1 cellular context compared by ENCODE assay signal in the genomic region with DNA sequence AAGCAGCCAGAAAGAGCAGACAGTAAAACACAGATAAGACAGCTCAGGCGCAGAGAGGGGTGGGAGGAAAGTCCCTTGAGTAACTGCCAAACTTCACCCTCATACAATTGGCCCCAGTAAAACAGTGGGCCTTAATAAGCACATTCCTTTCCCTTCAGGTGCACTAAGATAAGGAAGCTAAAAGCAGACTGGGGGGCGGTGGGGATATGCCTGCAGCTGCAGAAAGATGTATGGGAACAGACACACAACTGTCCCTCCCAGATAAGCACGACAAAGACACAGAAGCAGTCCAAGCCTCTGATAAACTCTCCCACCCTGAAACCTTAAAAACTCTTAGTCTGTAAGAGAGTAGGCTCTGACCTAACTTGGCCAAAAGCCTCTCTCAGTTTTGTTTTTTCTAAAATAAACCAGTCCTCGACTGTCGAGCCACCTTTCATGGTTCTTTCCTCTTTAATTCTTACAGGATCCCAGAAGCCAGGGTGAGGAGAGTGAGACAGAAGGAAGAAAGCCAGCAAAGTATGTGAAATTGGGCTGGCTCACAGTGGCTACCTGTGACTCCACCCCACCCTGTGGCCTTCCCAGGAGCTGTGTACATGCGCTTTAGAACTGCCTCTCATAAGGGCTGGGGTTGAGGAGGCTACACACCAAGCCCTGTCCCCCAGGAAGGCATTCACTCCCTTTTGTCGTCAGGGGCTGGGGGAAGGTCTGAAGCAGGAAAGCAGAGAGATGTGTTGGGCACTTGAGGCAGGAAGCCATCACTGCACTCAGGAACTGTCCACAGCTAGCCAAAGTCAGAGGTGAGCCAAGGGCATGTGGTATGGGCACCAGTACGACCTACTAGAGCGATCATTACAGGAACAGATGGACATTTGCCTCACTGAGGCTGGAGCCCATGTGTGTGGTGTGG.
A peak's percentile ranks its signal among the peaks of the same experiment; 100 is the strongest.
TF ChIP-seq lines count a peak whose summit lies in the region.

No MANE protein-coding gene starts in this region.

TF ChIP-seq in GM12878, 131 proteins besides CTCF, POLR2A, EP300 and RAD21 (continues in another document):
- no peak for TF ChIP-seq SMAD1 (IDR thresholded peaks at IDR 0.05; ENCODE audit: low read depth, partially characterized antibody)
- TF ChIP-seq BHLHE40 (IDR thresholded peaks at IDR 0.05; ENCODE audit: borderline replicate concordance in 1 of 2, low read depth in 2 of 2, low read length in 1 of 2): 0 out of 4 replicates have a peak, but pooled peaks of 1 of the 2 experiments have one; percentile 10
- TF ChIP-seq EED (IDR thresholded peaks at IDR 0.05; ENCODE audit: low read depth): no peak; the same call in 1 of the 2 replicates
- no peak for TF ChIP-seq SMAD5 (IDR thresholded peaks at IDR 0.05; ENCODE audit: low read depth)
- no peak for TF ChIP-seq SMC3 (IDR thresholded peaks at IDR 0.05; ENCODE audit: borderline replicate concordance, low read length)
- no peak for TF ChIP-seq SIX5 (IDR thresholded peaks at IDR 0.05; ENCODE audit: low read depth, low read length, severe bottlenecking)
- no peak for TF ChIP-seq KAT2A (conservative IDR thresholded peaks at IDR 0.05; ENCODE audit: control insufficient read depth, low read depth, low read length)
- no peak for TF ChIP-seq NRF1 (conservative IDR thresholded peaks at IDR 0.05; ENCODE audit: low read depth, low read length)
- TF ChIP-seq MTA2 (IDR thresholded peaks at IDR 0.05; ENCODE audit: low read depth): no peak
- no peak for TF ChIP-seq NR2C1 (IDR thresholded peaks at IDR 0.05)
- TF ChIP-seq, protein P1, sequence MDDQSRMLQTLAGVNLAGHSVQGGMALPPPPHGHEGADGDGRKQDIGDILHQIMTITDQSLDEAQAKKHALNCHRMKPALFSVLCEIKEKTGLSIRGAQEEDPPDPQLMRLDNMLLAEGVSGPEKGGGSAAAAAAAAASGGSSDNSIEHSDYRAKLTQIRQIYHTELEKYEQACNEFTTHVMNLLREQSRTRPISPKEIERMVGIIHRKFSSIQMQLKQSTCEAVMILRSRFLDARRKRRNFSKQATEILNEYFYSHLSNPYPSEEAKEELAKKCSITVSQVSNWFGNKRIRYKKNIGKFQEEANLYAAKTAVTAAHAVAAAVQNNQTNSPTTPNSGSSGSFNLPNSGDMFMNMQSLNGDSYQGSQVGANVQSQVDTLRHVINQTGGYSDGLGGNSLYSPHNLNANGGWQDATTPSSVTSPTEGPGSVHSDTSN (IDR thresholded peaks at IDR 0.05; ENCODE audit: insufficient replicate concordance, low read depth, low read length): no peak
- no peak for TF ChIP-seq ZNF217 (IDR thresholded peaks at IDR 0.05)
- TF ChIP-seq, protein P2, sequence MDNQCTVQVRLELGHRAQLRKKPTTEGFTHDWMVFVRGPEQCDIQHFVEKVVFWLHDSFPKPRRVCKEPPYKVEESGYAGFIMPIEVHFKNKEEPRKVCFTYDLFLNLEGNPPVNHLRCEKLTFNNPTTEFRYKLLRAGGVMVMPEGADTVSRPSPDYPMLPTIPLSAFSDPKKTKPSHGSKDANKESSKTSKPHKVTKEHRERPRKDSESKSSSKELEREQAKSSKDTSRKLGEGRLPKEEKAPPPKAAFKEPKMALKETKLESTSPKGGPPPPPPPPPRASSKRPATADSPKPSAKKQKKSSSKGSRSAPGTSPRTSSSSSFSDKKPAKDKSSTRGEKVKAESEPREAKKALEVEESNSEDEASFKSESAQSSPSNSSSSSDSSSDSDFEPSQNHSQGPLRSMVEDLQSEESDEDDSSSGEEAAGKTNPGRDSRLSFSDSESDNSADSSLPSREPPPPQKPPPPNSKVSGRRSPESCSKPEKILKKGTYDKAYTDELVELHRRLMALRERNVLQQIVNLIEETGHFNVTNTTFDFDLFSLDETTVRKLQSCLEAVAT (IDR thresholded peaks at IDR 0.05): peak; percentile 6; the same call in 1 of the 2 replicates
- peak; percentile 5 for TF ChIP-seq IKZF1 (conservative IDR thresholded peaks at IDR 0.05)
- TF ChIP-seq KDM1A (IDR thresholded peaks at IDR 0.05; ENCODE audit: borderline replicate concordance): no peak
- TF ChIP-seq FOS (IDR thresholded peaks at IDR 0.05; ENCODE audit: borderline replicate concordance, extremely low read depth, insufficient read length): no peak
- 0 out of 2 replicates have a peak, but pooled peaks have one; percentile 6 for TF ChIP-seq CREM (IDR thresholded peaks at IDR 0.05; ENCODE audit: low read depth)
- peak; percentile 31; the same call in 1 of the 2 replicates for TF ChIP-seq NFIC (IDR thresholded peaks at IDR 0.05; ENCODE audit: low read depth, low read length)
- peak; percentile 5 for TF ChIP-seq MEF2B (IDR thresholded peaks at IDR 0.05; ENCODE audit: partially characterized antibody, poor library complexity, severe bottlenecking)
- TF ChIP-seq ZSCAN29 (IDR thresholded peaks at IDR 0.05): no peak
- TF ChIP-seq, protein P3, sequence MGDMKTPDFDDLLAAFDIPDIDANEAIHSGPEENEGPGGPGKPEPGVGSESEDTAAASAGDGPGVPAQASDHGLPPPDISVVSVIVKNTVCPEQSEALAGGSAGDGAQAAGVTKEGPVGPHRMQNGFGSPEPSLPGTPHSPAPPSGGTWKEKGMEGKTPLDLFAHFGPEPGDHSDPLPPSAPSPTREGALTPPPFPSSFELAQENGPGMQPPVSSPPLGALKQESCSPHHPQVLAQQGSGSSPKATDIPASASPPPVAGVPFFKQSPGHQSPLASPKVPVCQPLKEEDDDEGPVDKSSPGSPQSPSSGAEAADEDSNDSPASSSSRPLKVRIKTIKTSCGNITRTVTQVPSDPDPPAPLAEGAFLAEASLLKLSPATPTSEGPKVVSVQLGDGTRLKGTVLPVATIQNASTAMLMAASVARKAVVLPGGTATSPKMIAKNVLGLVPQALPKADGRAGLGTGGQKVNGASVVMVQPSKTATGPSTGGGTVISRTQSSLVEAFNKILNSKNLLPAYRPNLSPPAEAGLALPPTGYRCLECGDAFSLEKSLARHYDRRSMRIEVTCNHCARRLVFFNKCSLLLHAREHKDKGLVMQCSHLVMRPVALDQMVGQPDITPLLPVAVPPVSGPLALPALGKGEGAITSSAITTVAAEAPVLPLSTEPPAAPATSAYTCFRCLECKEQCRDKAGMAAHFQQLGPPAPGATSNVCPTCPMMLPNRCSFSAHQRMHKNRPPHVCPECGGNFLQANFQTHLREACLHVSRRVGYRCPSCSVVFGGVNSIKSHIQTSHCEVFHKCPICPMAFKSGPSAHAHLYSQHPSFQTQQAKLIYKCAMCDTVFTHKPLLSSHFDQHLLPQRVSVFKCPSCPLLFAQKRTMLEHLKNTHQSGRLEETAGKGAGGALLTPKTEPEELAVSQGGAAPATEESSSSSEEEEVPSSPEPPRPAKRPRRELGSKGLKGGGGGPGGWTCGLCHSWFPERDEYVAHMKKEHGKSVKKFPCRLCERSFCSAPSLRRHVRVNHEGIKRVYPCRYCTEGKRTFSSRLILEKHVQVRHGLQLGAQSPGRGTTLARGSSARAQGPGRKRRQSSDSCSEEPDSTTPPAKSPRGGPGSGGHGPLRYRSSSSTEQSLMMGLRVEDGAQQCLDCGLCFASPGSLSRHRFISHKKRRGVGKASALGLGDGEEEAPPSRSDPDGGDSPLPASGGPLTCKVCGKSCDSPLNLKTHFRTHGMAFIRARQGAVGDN (IDR thresholded peaks at IDR 0.05): peak; percentile 62; the same call in 1 of the 2 replicates
- TF ChIP-seq CREB1 (IDR thresholded peaks at IDR 0.05; ENCODE audit: low read depth): no peak
- TF ChIP-seq, protein P4, sequence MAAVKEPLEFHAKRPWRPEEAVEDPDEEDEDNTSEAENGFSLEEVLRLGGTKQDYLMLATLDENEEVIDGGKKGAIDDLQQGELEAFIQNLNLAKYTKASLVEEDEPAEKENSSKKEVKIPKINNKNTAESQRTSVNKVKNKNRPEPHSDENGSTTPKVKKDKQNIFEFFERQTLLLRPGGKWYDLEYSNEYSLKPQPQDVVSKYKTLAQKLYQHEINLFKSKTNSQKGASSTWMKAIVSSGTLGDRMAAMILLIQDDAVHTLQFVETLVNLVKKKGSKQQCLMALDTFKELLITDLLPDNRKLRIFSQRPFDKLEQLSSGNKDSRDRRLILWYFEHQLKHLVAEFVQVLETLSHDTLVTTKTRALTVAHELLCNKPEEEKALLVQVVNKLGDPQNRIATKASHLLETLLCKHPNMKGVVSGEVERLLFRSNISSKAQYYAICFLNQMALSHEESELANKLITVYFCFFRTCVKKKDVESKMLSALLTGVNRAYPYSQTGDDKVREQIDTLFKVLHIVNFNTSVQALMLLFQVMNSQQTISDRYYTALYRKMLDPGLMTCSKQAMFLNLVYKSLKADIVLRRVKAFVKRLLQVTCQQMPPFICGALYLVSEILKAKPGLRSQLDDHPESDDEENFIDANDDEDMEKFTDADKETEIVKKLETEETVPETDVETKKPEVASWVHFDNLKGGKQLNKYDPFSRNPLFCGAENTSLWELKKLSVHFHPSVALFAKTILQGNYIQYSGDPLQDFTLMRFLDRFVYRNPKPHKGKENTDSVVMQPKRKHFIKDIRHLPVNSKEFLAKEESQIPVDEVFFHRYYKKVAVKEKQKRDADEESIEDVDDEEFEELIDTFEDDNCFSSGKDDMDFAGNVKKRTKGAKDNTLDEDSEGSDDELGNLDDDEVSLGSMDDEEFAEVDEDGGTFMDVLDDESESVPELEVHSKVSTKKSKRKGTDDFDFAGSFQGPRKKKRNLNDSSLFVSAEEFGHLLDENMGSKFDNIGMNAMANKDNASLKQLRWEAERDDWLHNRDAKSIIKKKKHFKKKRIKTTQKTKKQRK (IDR thresholded peaks at IDR 0.05; ENCODE audit: low read depth, low read length): no peak
- no peak for TF ChIP-seq RBBP5 (conservative IDR thresholded peaks at IDR 0.05)
- no peak for TF ChIP-seq POLR2AphosphoS2 (IDR thresholded peaks at IDR 0.05; ENCODE audit: low read depth, low read length)
- no peak for TF ChIP-seq YY1 (IDR thresholded peaks at IDR 0.05; ENCODE audit: low read depth, low read length)
- TF ChIP-seq DPF2 (IDR thresholded peaks at IDR 0.05): no peak
- no peak for TF ChIP-seq IKZF2 (IDR thresholded peaks at IDR 0.05)
- peak; percentile 45; the same call in 1 of the 2 replicates for TF ChIP-seq POLR2AphosphoS5 (IDR thresholded peaks at IDR 0.05; ENCODE audit: low read length)
- TF ChIP-seq MTA3 (IDR thresholded peaks at IDR 0.05; ENCODE audit: borderline replicate concordance, low read length): peak; percentile 33; the same call in 1 of the 2 replicates
- no peak for TF ChIP-seq ATF7 (IDR thresholded peaks at IDR 0.05; ENCODE audit: low read depth)
- TF ChIP-seq, protein P5, sequence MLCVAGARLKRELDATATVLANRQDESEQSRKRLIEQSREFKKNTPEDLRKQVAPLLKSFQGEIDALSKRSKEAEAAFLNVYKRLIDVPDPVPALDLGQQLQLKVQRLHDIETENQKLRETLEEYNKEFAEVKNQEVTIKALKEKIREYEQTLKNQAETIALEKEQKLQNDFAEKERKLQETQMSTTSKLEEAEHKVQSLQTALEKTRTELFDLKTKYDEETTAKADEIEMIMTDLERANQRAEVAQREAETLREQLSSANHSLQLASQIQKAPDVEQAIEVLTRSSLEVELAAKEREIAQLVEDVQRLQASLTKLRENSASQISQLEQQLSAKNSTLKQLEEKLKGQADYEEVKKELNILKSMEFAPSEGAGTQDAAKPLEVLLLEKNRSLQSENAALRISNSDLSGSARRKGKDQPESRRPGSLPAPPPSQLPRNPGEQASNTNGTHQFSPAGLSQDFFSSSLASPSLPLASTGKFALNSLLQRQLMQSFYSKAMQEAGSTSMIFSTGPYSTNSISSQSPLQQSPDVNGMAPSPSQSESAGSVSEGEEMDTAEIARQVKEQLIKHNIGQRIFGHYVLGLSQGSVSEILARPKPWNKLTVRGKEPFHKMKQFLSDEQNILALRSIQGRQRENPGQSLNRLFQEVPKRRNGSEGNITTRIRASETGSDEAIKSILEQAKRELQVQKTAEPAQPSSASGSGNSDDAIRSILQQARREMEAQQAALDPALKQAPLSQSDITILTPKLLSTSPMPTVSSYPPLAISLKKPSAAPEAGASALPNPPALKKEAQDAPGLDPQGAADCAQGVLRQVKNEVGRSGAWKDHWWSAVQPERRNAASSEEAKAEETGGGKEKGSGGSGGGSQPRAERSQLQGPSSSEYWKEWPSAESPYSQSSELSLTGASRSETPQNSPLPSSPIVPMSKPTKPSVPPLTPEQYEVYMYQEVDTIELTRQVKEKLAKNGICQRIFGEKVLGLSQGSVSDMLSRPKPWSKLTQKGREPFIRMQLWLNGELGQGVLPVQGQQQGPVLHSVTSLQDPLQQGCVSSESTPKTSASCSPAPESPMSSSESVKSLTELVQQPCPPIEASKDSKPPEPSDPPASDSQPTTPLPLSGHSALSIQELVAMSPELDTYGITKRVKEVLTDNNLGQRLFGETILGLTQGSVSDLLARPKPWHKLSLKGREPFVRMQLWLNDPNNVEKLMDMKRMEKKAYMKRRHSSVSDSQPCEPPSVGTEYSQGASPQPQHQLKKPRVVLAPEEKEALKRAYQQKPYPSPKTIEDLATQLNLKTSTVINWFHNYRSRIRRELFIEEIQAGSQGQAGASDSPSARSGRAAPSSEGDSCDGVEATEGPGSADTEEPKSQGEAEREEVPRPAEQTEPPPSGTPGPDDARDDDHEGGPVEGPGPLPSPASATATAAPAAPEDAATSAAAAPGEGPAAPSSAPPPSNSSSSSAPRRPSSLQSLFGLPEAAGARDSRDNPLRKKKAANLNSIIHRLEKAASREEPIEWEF (IDR thresholded peaks at IDR 0.05; ENCODE audit: insufficient replicate concordance, low read depth, low read length): no peak
- peak; percentile 38 for TF ChIP-seq RELA (IDR thresholded peaks at IDR 0.05; ENCODE audit: borderline replicate concordance, partially characterized antibody)
- TF ChIP-seq SUZ12 (IDR thresholded peaks at IDR 0.05; ENCODE audit: unreplicated experiment): no peak
- TF ChIP-seq HDGF (IDR thresholded peaks at IDR 0.05): peak; percentile 48; the same call in 1 of the 2 replicates
- TF ChIP-seq, protein P6, sequence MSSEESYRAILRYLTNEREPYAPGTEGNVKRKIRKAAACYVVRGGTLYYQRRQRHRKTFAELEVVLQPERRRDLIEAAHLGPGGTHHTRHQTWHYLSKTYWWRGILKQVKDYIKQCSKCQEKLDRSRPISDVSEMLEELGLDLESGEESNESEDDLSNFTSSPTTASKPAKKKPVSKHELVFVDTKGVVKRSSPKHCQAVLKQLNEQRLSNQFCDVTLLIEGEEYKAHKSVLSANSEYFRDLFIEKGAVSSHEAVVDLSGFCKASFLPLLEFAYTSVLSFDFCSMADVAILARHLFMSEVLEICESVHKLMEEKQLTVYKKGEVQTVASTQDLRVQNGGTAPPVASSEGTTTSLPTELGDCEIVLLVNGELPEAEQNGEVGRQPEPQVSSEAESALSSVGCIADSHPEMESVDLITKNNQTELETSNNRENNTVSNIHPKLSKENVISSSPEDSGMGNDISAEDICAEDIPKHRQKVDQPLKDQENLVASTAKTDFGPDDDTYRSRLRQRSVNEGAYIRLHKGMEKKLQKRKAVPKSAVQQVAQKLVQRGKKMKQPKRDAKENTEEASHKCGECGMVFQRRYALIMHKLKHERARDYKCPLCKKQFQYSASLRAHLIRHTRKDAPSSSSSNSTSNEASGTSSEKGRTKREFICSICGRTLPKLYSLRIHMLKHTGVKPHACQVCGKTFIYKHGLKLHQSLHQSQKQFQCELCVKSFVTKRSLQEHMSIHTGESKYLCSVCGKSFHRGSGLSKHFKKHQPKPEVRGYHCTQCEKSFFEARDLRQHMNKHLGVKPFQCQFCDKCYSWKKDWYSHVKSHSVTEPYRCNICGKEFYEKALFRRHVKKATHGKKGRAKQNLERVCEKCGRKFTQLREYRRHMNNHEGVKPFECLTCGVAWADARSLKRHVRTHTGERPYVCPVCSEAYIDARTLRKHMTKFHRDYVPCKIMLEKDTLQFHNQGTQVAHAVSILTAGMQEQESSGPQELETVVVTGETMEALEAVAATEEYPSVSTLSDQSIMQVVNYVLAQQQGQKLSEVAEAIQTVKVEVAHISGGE (CRISPR knock-in tag; IDR thresholded peaks at IDR 0.05): no peak
- TF ChIP-seq, protein P7, sequence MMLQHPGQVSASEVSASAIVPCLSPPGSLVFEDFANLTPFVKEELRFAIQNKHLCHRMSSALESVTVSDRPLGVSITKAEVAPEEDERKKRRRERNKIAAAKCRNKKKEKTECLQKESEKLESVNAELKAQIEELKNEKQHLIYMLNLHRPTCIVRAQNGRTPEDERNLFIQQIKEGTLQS (IDR thresholded peaks at IDR 0.05; ENCODE audit: borderline replicate concordance, extremely low read depth, low read depth, low read length): no peak
- no peak for TF ChIP-seq STAT1 (conservative IDR thresholded peaks at IDR 0.05)
